ENCODE assay signal across 15 cellular contexts in the genomic region with DNA sequence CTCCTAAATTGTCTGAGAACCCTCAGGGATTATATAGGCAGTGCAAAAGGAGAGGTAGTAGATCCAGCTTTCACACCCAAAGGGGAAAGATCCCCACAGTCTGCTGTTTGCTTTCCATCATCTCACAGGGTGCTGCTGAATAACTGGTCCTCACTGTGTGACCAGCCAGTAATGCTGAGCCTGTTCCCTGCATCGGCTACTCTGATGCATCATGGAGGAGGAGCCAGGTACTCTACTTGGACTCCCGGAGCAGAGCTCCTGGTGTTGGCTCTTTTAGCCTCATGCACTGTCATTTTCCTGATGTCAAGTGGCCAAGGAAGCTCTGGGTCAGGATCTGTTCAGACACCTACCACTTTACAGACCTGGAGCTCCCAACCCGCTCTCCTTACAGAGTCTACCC.
DNase-seq lines count a peak whose midpoint lies in the region; ATAC-seq and TF ChIP-seq lines count a peak whose summit lies in the region.
"Had no signal": no experiment of that assay in that cellular context is flagged by ENCODE, and none has a peak within 500 bp of the region (broad histone marks: within the 10 kb centered on the region; RNA-seq: fewer than 3 reads in every experiment).

No MANE protein-coding gene starts in this region.

- no peak for ATAC-seq in GM19455 (IDR thresholded peaks at IDR 0.05; ENCODE audit: unreplicated experiment)
- ATAC-seq: effector memory CD8-positive, alpha-beta T cell had no signal

- TF ChIP-seq CTCF in nephron progenitor cell (IDR thresholded peaks at IDR 0.05) = no peak

- H3K4me3 Mint-ChIP-seq in dendritic cell treated with granulocyte-macrophage colony-stimulating factor and Interleukin-4, amounts not matched to agents 40 ng/mL and 50 ng/mL, for 4 days = no peak overlapping the region
- H3K4me3 Mint-ChIP-seq in nephron progenitor cell = no peak overlapping the region
- H3K4me3 Mint-ChIP-seq: activated CD4-positive, alpha-beta T cell treated with anti-CD3 and anti-CD28 coated beads, Interleukin-2, amount 10 ng/mL, durations not matched to agents 24 days and 14 days; activated naive CD4-positive, alpha-beta T cell treated with anti-CD3 and anti-CD28 coated beads, Interleukin-2, amount 10 ng/mL, durations not matched to agents 7 days and 5 days; effector memory CD8-positive, alpha-beta T cell; type B pancreatic cell had no signal

- H3K36me3 Mint-ChIP-seq in dendritic cell treated with granulocyte-macrophage colony-stimulating factor and Interleukin-4, amounts not matched to agents 40 ng/mL and 50 ng/mL, for 4 days (ENCODE audit: low read depth) = peaks cover 62% of the 10 kb centered on the region
- peaks cover 8% of the 10 kb centered on the region for H3K36me3 Mint-ChIP-seq in nephron progenitor cell (ENCODE audit: low read depth)

- intact Hi-C loops in dendritic cell treated with granulocyte-macrophage colony-stimulating factor and Interleukin-4, amounts not matched to agents 40 ng/mL and 50 ng/mL, for 4 days (cut with micrococcal nuclease) = no loop called here

- peaks cover 68% of the 10 kb centered on the region for H3K4me1 Mint-ChIP-seq in dendritic cell treated with granulocyte-macrophage colony-stimulating factor and Interleukin-4, amounts not matched to agents 40 ng/mL and 50 ng/mL, for 4 days (ENCODE audit: low read depth)
- peaks cover 35% of the 10 kb centered on the region for H3K4me1 Mint-ChIP-seq in nephron progenitor cell

- H3K27me3 Mint-ChIP-seq in dendritic cell treated with granulocyte-macrophage colony-stimulating factor and Interleukin-4, amounts not matched to agents 40 ng/mL and 50 ng/mL, for 4 days = no peaks in the 10 kb centered on the region
- no peaks in the 10 kb centered on the region for H3K27me3 Mint-ChIP-seq in nephron progenitor cell (ENCODE audit: low read depth, poor library complexity)
- H3K27me3 Mint-ChIP-seq: activated CD4-positive, alpha-beta T cell treated with anti-CD3 and anti-CD28 coated beads, Interleukin-2, amount 10 ng/mL, durations not matched to agents 24 days and 14 days; activated naive CD4-positive, alpha-beta T cell treated with anti-CD3 and anti-CD28 coated beads, Interleukin-2, amount 10 ng/mL, durations not matched to agents 7 days and 5 days; effector memory CD8-positive, alpha-beta T cell; type B pancreatic cell had no signal

- peak overlapping the region; percentile 56 for H3K27ac Mint-ChIP-seq in dendritic cell treated with granulocyte-macrophage colony-stimulating factor and Interleukin-4, amounts not matched to agents 40 ng/mL and 50 ng/mL, for 4 days
- H3K27ac Mint-ChIP-seq in nephron progenitor cell = no peak overlapping the region
- H3K27ac Mint-ChIP-seq: activated CD4-positive, alpha-beta T cell treated with anti-CD3 and anti-CD28 coated beads, Interleukin-2, amount 10 ng/mL, durations not matched to agents 24 days and 14 days; activated naive CD4-positive, alpha-beta T cell treated with anti-CD3 and anti-CD28 coated beads, Interleukin-2, amount 10 ng/mL, durations not matched to agents 7 days and 5 days; type B pancreatic cell had no signal

- DNase-seq in NCI-H2227 (lab: John Stamatoyannopoulos, UW; ENCODE audit: unreplicated experiment) = peak; percentile 40
- DNase-seq in NCI-H2227 treated with DMSO at 0.1 percent for 48 hours (lab: John Stamatoyannopoulos, UW) = no peak
- peak; percentile 44 for DNase-seq in NCI-H526 treated with DMSO at 0.1 percent for 48 hours (lab: John Stamatoyannopoulos, UW)
- DNase-seq in nephron progenitor cell = peak; percentile 5
- DNase-seq in mucosa of gallbladder (ENCODE audit: low spot score) = no peak
- DNase-seq in SIG-M5 treated with dmso at 0.1 percent for 504 hours (lab: John Stamatoyannopoulos, UW; ENCODE audit: unreplicated experiment) = no peak
- DNase-seq: activated CD4-positive, alpha-beta T cell treated with anti-CD3 and anti-CD28 coated beads, Interleukin-2, amount 10 ng/mL, durations not matched to agents 24 days and 14 days; activated naive CD4-positive, alpha-beta T cell treated with anti-CD3 and anti-CD28 coated beads, Interleukin-2, amount 10 ng/mL, durations not matched to agents 7 days and 5 days; effector memory CD8-positive, alpha-beta T cell; hippocampal formation; NCI-H1436 treated with DMSO at 0.1 percent for 48 hours; ovary had no signal

- H3K9me3 Mint-ChIP-seq in dendritic cell treated with granulocyte-macrophage colony-stimulating factor and Interleukin-4, amounts not matched to agents 40 ng/mL and 50 ng/mL, for 4 days = no peaks in the 10 kb centered on the region
- no peaks in the 10 kb centered on the region for H3K9me3 Mint-ChIP-seq in nephron progenitor cell
- H3K9me3 Mint-ChIP-seq: activated CD4-positive, alpha-beta T cell treated with anti-CD3 and anti-CD28 coated beads, Interleukin-2, amount 10 ng/mL, durations not matched to agents 24 days and 14 days; activated naive CD4-positive, alpha-beta T cell treated with anti-CD3 and anti-CD28 coated beads, Interleukin-2, amount 10 ng/mL, durations not matched to agents 7 days and 5 days; effector memory CD8-positive, alpha-beta T cell; type B pancreatic cell had no signal

Comparison
In these comparisons a context has a peak if more than half of its experiments do, and no peak if none do; other contexts are left out.
1. DNase-seq: peak in NCI-H2227 (single experiment), NCI-H526 treated with DMSO at 0.1 percent for 48 hours (single experiment) and nephron progenitor cell (single experiment); none in NCI-H2227 treated with DMSO at 0.1 percent for 48 hours (single experiment), mucosa of gallbladder (single experiment) and SIG-M5 treated with dmso at 0.1 percent for 504 hours (single experiment).